Comparison of ENCODE assay signal across 1 cellular context in genomic region chr2:171509945-171510731, GRCh38.
TF ChIP-seq lines count a peak whose summit lies in the region.

No MANE protein-coding gene starts in this region.

TF ChIP-seq in GM12878, 131 proteins besides CTCF, POLR2A, EP300 and RAD21 (continued from another document):
- TF ChIP-seq RELB (IDR thresholded peaks at IDR 0.05; ENCODE audit: low read depth): peak; percentile 61; the same call in 1 of the 2 replicates
- TF ChIP-seq ZBED1 (IDR thresholded peaks at IDR 0.05; ENCODE audit: borderline replicate concordance): no peak
- no peak for TF ChIP-seq MXI1 (IDR thresholded peaks at IDR 0.05; ENCODE audit: low read depth, low read length)
- no peak for TF ChIP-seq FOS (IDR thresholded peaks at IDR 0.05; ENCODE audit: borderline replicate concordance, extremely low read depth, insufficient read length)
- no peak for TF ChIP-seq KDM1A (IDR thresholded peaks at IDR 0.05; ENCODE audit: borderline replicate concordance)
- 0 out of 2 replicates have a peak, but pooled peaks have one; percentile 19 for TF ChIP-seq TBL1XR1 (IDR thresholded peaks at IDR 0.05; ENCODE audit: low read depth, low read length)
- TF ChIP-seq, protein P1, sequence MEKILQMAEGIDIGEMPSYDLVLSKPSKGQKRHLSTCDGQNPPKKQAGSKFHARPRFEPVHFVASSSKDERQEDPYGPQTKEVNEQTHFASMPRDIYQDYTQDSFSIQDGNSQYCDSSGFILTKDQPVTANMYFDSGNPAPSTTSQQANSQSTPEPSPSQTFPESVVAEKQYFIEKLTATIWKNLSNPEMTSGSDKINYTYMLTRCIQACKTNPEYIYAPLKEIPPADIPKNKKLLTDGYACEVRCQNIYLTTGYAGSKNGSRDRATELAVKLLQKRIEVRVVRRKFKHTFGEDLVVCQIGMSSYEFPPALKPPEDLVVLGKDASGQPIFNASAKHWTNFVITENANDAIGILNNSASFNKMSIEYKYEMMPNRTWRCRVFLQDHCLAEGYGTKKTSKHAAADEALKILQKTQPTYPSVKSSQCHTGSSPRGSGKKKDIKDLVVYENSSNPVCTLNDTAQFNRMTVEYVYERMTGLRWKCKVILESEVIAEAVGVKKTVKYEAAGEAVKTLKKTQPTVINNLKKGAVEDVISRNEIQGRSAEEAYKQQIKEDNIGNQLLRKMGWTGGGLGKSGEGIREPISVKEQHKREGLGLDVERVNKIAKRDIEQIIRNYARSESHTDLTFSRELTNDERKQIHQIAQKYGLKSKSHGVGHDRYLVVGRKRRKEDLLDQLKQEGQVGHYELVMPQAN (conservative IDR thresholded peaks at IDR 0.05): no peak
- TF ChIP-seq STAT1 (conservative IDR thresholded peaks at IDR 0.05): no peak
- peak; percentile 36; the same call in 1 of the 2 replicates for TF ChIP-seq RUNX3 (IDR thresholded peaks at IDR 0.05; ENCODE audit: low read length)
- no peak for TF ChIP-seq SIN3A (IDR thresholded peaks at IDR 0.05; ENCODE audit: low read depth, low read length)
- no peak for TF ChIP-seq CHD2 (IDR thresholded peaks at IDR 0.05; ENCODE audit: borderline replicate concordance, low read depth, low read length)
- TF ChIP-seq CEBPB (IDR thresholded peaks at IDR 0.05; ENCODE audit: borderline replicate concordance in 1 of 2, low read depth in 2 of 2, low read length in 2 of 2): no peak
- no peak for TF ChIP-seq CREM (IDR thresholded peaks at IDR 0.05; ENCODE audit: low read depth)
- TF ChIP-seq EED (IDR thresholded peaks at IDR 0.05; ENCODE audit: low read depth): peak; percentile 81
- TF ChIP-seq, protein P2, sequence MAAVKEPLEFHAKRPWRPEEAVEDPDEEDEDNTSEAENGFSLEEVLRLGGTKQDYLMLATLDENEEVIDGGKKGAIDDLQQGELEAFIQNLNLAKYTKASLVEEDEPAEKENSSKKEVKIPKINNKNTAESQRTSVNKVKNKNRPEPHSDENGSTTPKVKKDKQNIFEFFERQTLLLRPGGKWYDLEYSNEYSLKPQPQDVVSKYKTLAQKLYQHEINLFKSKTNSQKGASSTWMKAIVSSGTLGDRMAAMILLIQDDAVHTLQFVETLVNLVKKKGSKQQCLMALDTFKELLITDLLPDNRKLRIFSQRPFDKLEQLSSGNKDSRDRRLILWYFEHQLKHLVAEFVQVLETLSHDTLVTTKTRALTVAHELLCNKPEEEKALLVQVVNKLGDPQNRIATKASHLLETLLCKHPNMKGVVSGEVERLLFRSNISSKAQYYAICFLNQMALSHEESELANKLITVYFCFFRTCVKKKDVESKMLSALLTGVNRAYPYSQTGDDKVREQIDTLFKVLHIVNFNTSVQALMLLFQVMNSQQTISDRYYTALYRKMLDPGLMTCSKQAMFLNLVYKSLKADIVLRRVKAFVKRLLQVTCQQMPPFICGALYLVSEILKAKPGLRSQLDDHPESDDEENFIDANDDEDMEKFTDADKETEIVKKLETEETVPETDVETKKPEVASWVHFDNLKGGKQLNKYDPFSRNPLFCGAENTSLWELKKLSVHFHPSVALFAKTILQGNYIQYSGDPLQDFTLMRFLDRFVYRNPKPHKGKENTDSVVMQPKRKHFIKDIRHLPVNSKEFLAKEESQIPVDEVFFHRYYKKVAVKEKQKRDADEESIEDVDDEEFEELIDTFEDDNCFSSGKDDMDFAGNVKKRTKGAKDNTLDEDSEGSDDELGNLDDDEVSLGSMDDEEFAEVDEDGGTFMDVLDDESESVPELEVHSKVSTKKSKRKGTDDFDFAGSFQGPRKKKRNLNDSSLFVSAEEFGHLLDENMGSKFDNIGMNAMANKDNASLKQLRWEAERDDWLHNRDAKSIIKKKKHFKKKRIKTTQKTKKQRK (IDR thresholded peaks at IDR 0.05; ENCODE audit: low read depth, low read length): no peak
- TF ChIP-seq, protein P3, sequence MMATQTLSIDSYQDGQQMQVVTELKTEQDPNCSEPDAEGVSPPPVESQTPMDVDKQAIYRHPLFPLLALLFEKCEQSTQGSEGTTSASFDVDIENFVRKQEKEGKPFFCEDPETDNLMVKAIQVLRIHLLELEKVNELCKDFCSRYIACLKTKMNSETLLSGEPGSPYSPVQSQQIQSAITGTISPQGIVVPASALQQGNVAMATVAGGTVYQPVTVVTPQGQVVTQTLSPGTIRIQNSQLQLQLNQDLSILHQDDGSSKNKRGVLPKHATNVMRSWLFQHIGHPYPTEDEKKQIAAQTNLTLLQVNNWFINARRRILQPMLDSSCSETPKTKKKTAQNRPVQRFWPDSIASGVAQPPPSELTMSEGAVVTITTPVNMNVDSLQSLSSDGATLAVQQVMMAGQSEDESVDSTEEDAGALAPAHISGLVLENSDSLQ (IDR thresholded peaks at IDR 0.05): no peak; the same call in 1 of the 2 replicates
- peak; percentile 73 to 82; a peak in 3 of 4 replicates for TF ChIP-seq IKZF2 (IDR thresholded peaks at IDR 0.05)
